In the genomic region with DNA sequence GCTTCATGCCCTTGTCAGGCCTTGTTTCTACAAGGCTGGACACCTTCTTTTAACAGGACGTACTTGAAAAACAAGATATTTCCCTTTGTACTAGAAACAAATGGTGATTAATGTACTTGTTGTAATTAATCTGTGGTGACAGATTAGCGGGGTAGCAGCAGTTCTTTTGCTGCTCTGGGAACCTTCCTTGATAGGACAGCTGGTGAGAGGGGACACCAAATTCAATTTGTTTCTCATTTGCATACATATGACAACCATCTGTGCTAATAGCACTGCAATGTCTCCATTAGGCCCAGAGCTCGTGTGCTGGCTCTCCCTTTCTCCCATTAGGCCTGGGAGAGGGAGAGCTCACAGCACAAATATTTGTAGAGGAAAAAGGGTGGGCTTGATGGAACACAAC, we compare ENCODE assay signal across 22 cellular contexts.
"Had no signal": no experiment of that assay in that cellular context is flagged by ENCODE, and none has a peak within 500 bp of the region (broad histone marks: within the 10 kb centered on the region; RNA-seq: fewer than 3 reads in every experiment).

No MANE protein-coding gene starts in this region.

- H3K4me3 ChIP-seq: esophagus squamous epithelium, hepatocyte, prostate gland, right lobe of liver, testis, tibial nerve, upper lobe of right lung, vagina had no signal

- H3K27me3 ChIP-seq: esophagus squamous epithelium, foreskin keratinocyte, hepatocyte, right lobe of liver, testis, tibial nerve, upper lobe of right lung, vagina had no signal

- H3K27ac ChIP-seq: esophagus squamous epithelium, foreskin keratinocyte, hepatocyte, parathyroid adenoma, prostate gland, right lobe of liver, testis, tibial nerve, upper lobe of right lung, vagina had no signal

- H3K4me1 ChIP-seq: foreskin keratinocyte, parathyroid adenoma, prostate gland, right lobe of liver, testis, tibial nerve, upper lobe of right lung, vagina had no signal

- H3K36me3 ChIP-seq: esophagus squamous epithelium, prostate gland, right lobe of liver, tibial nerve, upper lobe of right lung, vagina had no signal

- ATAC-seq: foreskin keratinocyte; left colon; naive thymus-derived CD4-positive, alpha-beta T cell; right lobe of liver; stimulated activated naive B cell treated with anti-CD40 and anti-IgM and Interleukin-4, amounts not matched to agents 10 μg/mL and 1 μg/mL and 100 μg/mL, for 72 hours; stimulated activated naive CD8-positive, alpha-beta T cell treated with anti-CD3 and anti-CD28 coated beads, Interleukin-15, amount 100 ng/mL, for 72 hours; upper lobe of right lung had no signal

- DNase-seq: cortex of kidney; effector memory CD4-positive, alpha-beta T cell; esophagus squamous epithelium; foreskin keratinocyte; head of caudate nucleus; kidney; left colon; naive thymus-derived CD4-positive, alpha-beta T cell; nephron progenitor cell; right lobe of liver; stimulated activated CD4-positive, alpha-beta T cell treated with anti-CD3 and anti-CD28 coated beads, Interleukin-15, amount 100 ng/mL, for 24 hours; stimulated activated CD4-positive, alpha-beta T cell treated with anti-CD3 and anti-CD28 coated beads, Interleukin-1b, Interleukin-23, amount 100 ng/mL, for 48 hours; stimulated activated CD4-positive, alpha-beta T cell treated with anti-CD3 and anti-CD28 coated beads, Interleukin-4, amount 100 ng/mL, for 4 hours; stimulated activated naive B cell treated with anti-CD40 and anti-IgM and Interleukin-4, amounts not matched to agents 10 μg/mL and 1 μg/mL and 100 μg/mL, for 72 hours; stimulated activated naive CD8-positive, alpha-beta T cell treated with anti-CD3 and anti-CD28 coated beads, Interleukin-15, amount 100 ng/mL, for 72 hours; testis; upper lobe of right lung had no signal

- H3K4me2 ChIP-seq: hepatocyte had no signal

- H3K79me2 ChIP-seq: hepatocyte, parathyroid adenoma had no signal

- H3K9ac ChIP-seq: parathyroid adenoma had no signal
